Comparison of ENCODE assay signal across 16 cellular contexts in genomic region chr7:77830649-77831355, GRCh38. TPM values are rescaled to one million over a fixed set of nuclear protein-coding genes. Genes with fewer than 3 reads are reported as not detected.
DNase-seq lines count a peak whose midpoint lies in the region; ATAC-seq and TF ChIP-seq lines count a peak whose summit lies in the region.
"Had no signal": no experiment of that assay in that cellular context is flagged by ENCODE, and none has a peak within 500 bp of the region (broad histone marks: within the 10 kb centered on the region; RNA-seq: fewer than 3 reads in every experiment).

No MANE protein-coding gene starts in this region.

- no peaks in the 10 kb centered on the region for H3K27me3 Mint-ChIP-seq in CD4-positive, alpha-beta T cell
- H3K27me3 Mint-ChIP-seq in T-helper 2 cell treated with Interferon-gamma antibody and Interleukin-4, amounts not matched to agents 5 μg/mL and 100 μg/mL, for 36 hours (ENCODE audit: low read depth): no peaks in the 10 kb centered on the region
- H3K27me3 Mint-ChIP-seq: activated naive CD8-positive, alpha-beta T cell treated with anti-CD3 and anti-CD28 coated beads, Interleukin-2, amount 10 ng/mL, durations not matched to agents 7 days and 5 days had no signal

- CTCF ChIA-PET in CD4-positive, alpha-beta T cell (lab: Charles Lee): interaction anchor here (1.1 to 1.5 kb wide), 2 partner anchors 10 to 32 kb away, joined by 3 to 6 read pairs; partner anchors contain the start of genes PHTF2 and TMEM60

- peak overlapping the region; percentile 86 for H3K27ac Mint-ChIP-seq in CD4-positive, alpha-beta T cell
- H3K27ac Mint-ChIP-seq in T-helper 2 cell treated with Interferon-gamma antibody and Interleukin-4, amounts not matched to agents 5 μg/mL and 100 μg/mL, for 36 hours: peak overlapping the region; percentile 67
- H3K27ac Mint-ChIP-seq: activated naive CD8-positive, alpha-beta T cell treated with anti-CD3 and anti-CD28 coated beads, Interleukin-2, amount 10 ng/mL, durations not matched to agents 7 days and 5 days had no signal

- H3K36me3 Mint-ChIP-seq in CD4-positive, alpha-beta T cell (ENCODE audit: low read depth): peaks cover 11% of the 10 kb centered on the region
- peaks cover 30% of the 10 kb centered on the region for H3K36me3 Mint-ChIP-seq in T-helper 2 cell treated with Interferon-gamma antibody and Interleukin-4, amounts not matched to agents 5 μg/mL and 100 μg/mL, for 36 hours (ENCODE audit: low read depth)

- ATAC-seq in CD4-positive, alpha-beta T cell (ENCODE audit: poor library complexity): no peak
- ATAC-seq: left cardiac atrium, PC-3 had no signal

- peak; percentile 12 for DNase-seq in A172 (ENCODE audit: low spot score)
- no peak for DNase-seq in CD4-positive, alpha-beta T cell
- DNase-seq in NCI-H2081 treated with DMSO at 0.1 percent for 48 hours (lab: John Stamatoyannopoulos, UW): peak; percentile 75
- DNase-seq in T-helper 2 cell treated with Interferon-gamma antibody and Interleukin-4, amounts not matched to agents 5 μg/mL and 100 μg/mL, for 36 hours (ENCODE audit: low spot score): no peak
- no peak for DNase-seq in AML-193 (lab: John Stamatoyannopoulos, UW)
- DNase-seq in midbrain (lab: John Stamatoyannopoulos, UW): no peak
- no peak for DNase-seq in NK-92 (lab: John Stamatoyannopoulos, UW; ENCODE audit: unreplicated experiment)
- no peak for DNase-seq in C1 segment of cervical spinal cord (lab: John Stamatoyannopoulos, UW)
- DNase-seq: activated CD8-positive, alpha-beta memory T cell treated with anti-CD3 and anti-CD28 coated beads, Interleukin-2, amount 50 U/mL, for 4 hours; activated naive CD8-positive, alpha-beta T cell treated with anti-CD3 and anti-CD28 coated beads, Interleukin-2, amount 10 ng/mL, durations not matched to agents 7 days and 5 days; caudate nucleus; left cardiac atrium; NCI-H2171 treated with DMSO at 0.1 percent for 48 hours; ovary; PC-3 had no signal

- H3K27ac ChIP-seq in CD4-positive, alpha-beta T cell (ENCODE audit: low read depth, low read length): no peak overlapping the region
- H3K27ac ChIP-seq: BLaER1 treated with 17β-estradiol and CSF1 and Interleukin-3, amounts not matched to agents 10 nM and 100 nM; ovary had no signal

- no peak for TF ChIP-seq CTCF in CD4-positive, alpha-beta T cell (IDR thresholded peaks at IDR 0.05)

- H3K27me3 ChIP-seq in CD4-positive, alpha-beta T cell (ENCODE audit: control insufficient read depth, insufficient read depth, low read length): no peaks in the 10 kb centered on the region
- H3K27me3 ChIP-seq: BLaER1 treated with 17β-estradiol and CSF1 and Interleukin-3, amounts not matched to agents 10 nM and 100 nM; ovary had no signal

- peaks cover 7% of the 10 kb centered on the region for H3K9me3 ChIP-seq in CD4-positive, alpha-beta T cell (ENCODE audit: control insufficient read depth, low read length)

- intact Hi-C loops in CD4-positive, alpha-beta T cell (cut with DNase I, micrococcal nuclease): loop anchor here in 1 of 2 experiments (5.0 kb wide), 1 partner anchor 34 kb away; the partner anchor contains the start of genes PHTF2 and TMEM60

- H3K4me3 Mint-ChIP-seq in CD4-positive, alpha-beta T cell: peak overlapping the region; percentile 77
- H3K4me3 Mint-ChIP-seq in T-helper 2 cell treated with Interferon-gamma antibody and Interleukin-4, amounts not matched to agents 5 μg/mL and 100 μg/mL, for 36 hours: no peak overlapping the region
- H3K4me3 Mint-ChIP-seq: activated naive CD8-positive, alpha-beta T cell treated with anti-CD3 and anti-CD28 coated beads, Interleukin-2, amount 10 ng/mL, durations not matched to agents 7 days and 5 days had no signal

- peaks cover under 1% of the 10 kb centered on the region for H3K9me3 Mint-ChIP-seq in CD4-positive, alpha-beta T cell
- H3K9me3 Mint-ChIP-seq in T-helper 2 cell treated with Interferon-gamma antibody and Interleukin-4, amounts not matched to agents 5 μg/mL and 100 μg/mL, for 36 hours: peaks cover 8% of the 10 kb centered on the region

- POLR2A ChIA-PET in CD4-positive, alpha-beta T cell (lab: Charles Lee): interaction anchor here (1.2 to 2.4 kb wide), 2 partner anchors 16 to 32 kb away, joined by 6 to 9 read pairs; partner anchors contain the start of genes PHTF2 and TMEM60

- H3K4me1 Mint-ChIP-seq in CD4-positive, alpha-beta T cell (ENCODE audit: low read depth): peaks cover 66% of the 10 kb centered on the region
- peaks cover 53% of the 10 kb centered on the region for H3K4me1 Mint-ChIP-seq in T-helper 2 cell treated with Interferon-gamma antibody and Interleukin-4, amounts not matched to agents 5 μg/mL and 100 μg/mL, for 36 hours (ENCODE audit: low read depth)

RNA-seq across cellular contexts. Expression of gene PHTF2, which starts 32.2 kb away (rescaled TPM):
- total RNA-seq in A172 (2014; rRNA removed; shearing (Covaris generic)): 95.4 and 108 TPM in 2 replicates
- 10 to 100 TPM; 22.6 to 23.5 TPM for total RNA-seq in CD4-positive, alpha-beta T cell

RNA-seq across cellular contexts. Expression of gene TMEM60, which starts 32.6 kb away (rescaled TPM):
- total RNA-seq in A172 (2014; rRNA removed; shearing (Covaris generic)): 55.6 and 65.4 TPM in 2 replicates
- 1 to 10 TPM; 1.2 to 2.4 TPM for total RNA-seq in CD4-positive, alpha-beta T cell

Comparison
In these comparisons a context has a peak if more than half of its experiments do, and no peak if none do; other contexts are left out.
1. DNase-seq: peak in A172 (single experiment) and NCI-H2081 treated with DMSO at 0.1 percent for 48 hours (single experiment); none in CD4-positive, alpha-beta T cell (0 of 10), T-helper 2 cell treated with Interferon-gamma antibody and Interleukin-4, amounts not matched to agents 5 μg/mL and 100 μg/mL, for 36 hours (single experiment), AML-193 (0 of 2), midbrain (single experiment), NK-92 (single experiment) and C1 segment of cervical spinal cord (0 of 14).
2. RNA of gene TMEM60, which starts 32.6 kb away (total RNA-seq): 55.6 to 65.4 TPM in A172; 1.2 to 2.4 TPM in CD4-positive, alpha-beta T cell; every median in the first group is over 10 times any median in the second.